Comparison of ENCODE assay signal across 1 cellular context in genomic region chr22:41021655-41022454, GRCh38.
TF ChIP-seq lines count a peak whose summit lies in the region.

No MANE protein-coding gene starts in this region.

TF ChIP-seq in Ishikawa, 13 proteins besides CTCF, POLR2A, EP300 and RAD21 (continued from another document):
- TF ChIP-seq EGR1 (IDR thresholded peaks at IDR 0.05) (0 out of 2 replicates have a peak, but pooled peaks have one; percentile 21), FOXM1 (IDR thresholded peaks at IDR 0.05; ENCODE audit: borderline replicate concordance, low read depth) (no peak), TAF1 (IDR thresholded peaks at IDR 0.05; ENCODE audit: low read depth) (peak; percentile 51; the same call in 1 of the 2 replicates), NFIC (IDR thresholded peaks at IDR 0.05) (no peak), ZBTB7A (IDR thresholded peaks at IDR 0.05; ENCODE audit: low read depth) (peak; percentile 16; the same call in 1 of the 2 replicates), TCF12 (IDR thresholded peaks at IDR 0.05; ENCODE audit: low read depth) (peak; percentile 65)
TF ChIP-seq in Ishikawa: peak in this region for 7.
